In the genomic region with DNA sequence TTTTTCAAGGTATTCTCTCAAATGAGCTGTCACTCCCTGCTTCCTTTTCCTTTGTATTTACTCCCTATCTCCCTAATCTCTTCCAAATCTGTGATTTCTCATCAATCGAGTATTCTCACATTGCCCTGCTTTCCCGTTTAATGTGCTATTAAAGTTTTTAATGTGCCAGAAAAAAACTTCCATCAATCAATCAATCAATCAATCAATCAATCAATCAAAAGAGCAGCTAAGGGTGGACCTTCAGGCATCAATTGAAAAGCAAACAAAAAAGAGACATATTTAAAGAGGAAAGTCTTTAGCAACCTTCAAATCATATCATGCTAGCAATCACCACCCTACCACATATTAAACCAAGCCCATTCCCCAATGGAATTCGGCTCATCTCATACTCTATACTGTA, we compare ENCODE assay signal across 16 cellular contexts.
"Had no signal": no experiment of that assay in that cellular context is flagged by ENCODE, and none has a peak within 500 bp of the region (broad histone marks: within the 10 kb centered on the region; RNA-seq: fewer than 3 reads in every experiment).

No MANE protein-coding gene starts in this region.

- H3K27ac ChIP-seq: adrenal gland, cardiac muscle cell, gastrocnemius medialis, heart left ventricle, lower lobe of right lung, ovary, spleen had no signal

- ATAC-seq: gastrocnemius medialis, heart left ventricle, lower lobe of right lung, sciatic nerve, WTC11 had no signal

- H3K4me3 Mint-ChIP-seq: immature natural killer cell, WTC11 had no signal

- H3K36me3 ChIP-seq: adrenal gland, ovary had no signal

- H3K36me3 Mint-ChIP-seq: WTC11 had no signal

- H3K9me3 Mint-ChIP-seq: immature natural killer cell, WTC11 had no signal

- H3K27ac Mint-ChIP-seq: WTC11 had no signal

- H3K4me3 ChIP-seq: adrenal gland, cardiac muscle cell, gastrocnemius medialis, heart left ventricle, lower lobe of right lung, ovary, spleen had no signal

- H3K27me3 ChIP-seq: adrenal gland, cardiac muscle cell, gastrocnemius medialis, heart left ventricle, ovary, spleen had no signal

- H3K4me1 ChIP-seq: adrenal gland, gastrocnemius medialis, heart left ventricle, lower lobe of right lung had no signal

- H3K9me3 ChIP-seq: adrenal gland, gastrocnemius medialis, heart left ventricle, lower lobe of right lung, ovary, SK-N-SH, spleen had no signal

- DNase-seq: activated CD8-positive, alpha-beta memory T cell treated with anti-CD3 and anti-CD28 coated beads, Interleukin-2, amount 50 U/mL, for 48 hours; activated effector memory CD4-positive, alpha-beta T cell treated with Interleukin-2 at 50 U/mL for 16 hours; adrenal gland; erythroblast; gastrocnemius medialis; heart left ventricle; immature natural killer cell; lower lobe of right lung; ovary; SHP77; SK-N-SH; spleen; T-helper 2 cell had no signal
